ENCODE assay signal across 1 cellular context in the genomic region with DNA sequence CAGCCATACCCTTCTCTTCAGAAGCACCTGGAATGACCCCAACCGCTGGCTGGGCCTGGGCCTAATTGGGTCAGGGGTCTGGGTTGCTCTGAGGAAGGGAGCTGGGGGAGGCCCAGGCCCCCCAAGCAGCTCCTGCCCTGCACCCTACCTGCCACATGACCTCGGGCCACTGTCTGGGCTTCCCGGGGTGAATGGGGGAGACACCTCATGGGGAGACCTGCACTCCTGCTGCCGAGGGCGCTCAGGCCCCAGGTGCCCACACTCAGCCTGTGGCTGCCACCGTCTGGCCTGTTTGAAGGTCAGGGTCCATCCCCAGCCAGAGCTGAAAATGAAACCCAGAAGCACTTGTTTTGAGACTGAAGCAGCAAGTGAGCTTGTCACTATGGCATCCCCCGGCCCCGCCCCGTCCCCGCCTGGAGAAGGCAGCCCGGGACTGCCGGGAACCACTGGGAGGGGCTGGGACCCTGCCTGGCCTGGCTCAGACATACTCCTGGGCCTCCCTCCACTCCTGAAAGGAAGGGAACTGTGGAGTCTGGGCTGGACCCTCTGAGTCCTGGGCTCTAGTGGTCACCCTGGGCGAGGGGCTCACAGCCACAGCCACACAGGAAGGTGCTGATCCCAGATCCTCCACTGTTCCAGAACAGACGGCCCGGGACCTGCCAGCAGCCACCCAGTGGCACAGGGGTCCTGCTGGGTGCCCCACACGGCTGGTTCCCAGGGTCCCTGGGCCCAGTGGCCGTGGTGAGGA.
TF ChIP-seq lines count a peak whose summit lies in the region.

No MANE protein-coding gene starts in this region.

TF ChIP-seq in HepG2, 621 proteins besides CTCF, POLR2A, EP300 and RAD21 (continued from another document and continues in another):
- TF ChIP-seq NFAT5 (CRISPR knock-in tag; IDR thresholded peaks at IDR 0.05) (0 out of 2 replicates have a peak, but pooled peaks have one; percentile 31), ZKSCAN5 (CRISPR knock-in tag; IDR thresholded peaks at IDR 0.05) (no peak), RAD51 (IDR thresholded peaks at IDR 0.05; ENCODE audit: borderline replicate concordance) (no peak), NONO (IDR thresholded peaks at IDR 0.05) (no peak), NONO (CRISPR knock-in tag; conservative IDR thresholded peaks at IDR 0.05) (peak; percentile 48; the same call in 1 of the 2 replicates), YY1 (IDR thresholded peaks at IDR 0.05; ENCODE audit: insufficient read depth, insufficient replicate concordance, low read depth, low read length) (peak; percentile 67), CC2D1A (CRISPR knock-in tag; IDR thresholded peaks at IDR 0.05) (0 out of 2 replicates have a peak, but pooled peaks have one; percentile 18), ARNTL (CRISPR knock-in tag; IDR thresholded peaks at IDR 0.05) (no peak), ERF (CRISPR knock-in tag; IDR thresholded peaks at IDR 0.05) (peak; percentile 34; the same call in 1 of the 2 replicates), ARNT2 (CRISPR knock-in tag; IDR thresholded peaks at IDR 0.05; ENCODE audit: low read depth) (0 out of 2 replicates have a peak, but pooled peaks have one; percentile 80), GLMP (CRISPR knock-in tag; IDR thresholded peaks at IDR 0.05; ENCODE audit: borderline replicate concordance) (no peak), ETV6 (CRISPR knock-in tag; conservative IDR thresholded peaks at IDR 0.05) (no peak; the same call in 1 of the 2 replicates), POLR2AphosphoS2 (IDR thresholded peaks at IDR 0.05; ENCODE audit: low read depth, low read length) (no peak), HNF4G (IDR thresholded peaks at IDR 0.05; ENCODE audit: borderline replicate concordance, low read depth, low read length) (peak; percentile 46; the same call in 1 of the 2 replicates), HNF4G (CRISPR knock-in tag; IDR thresholded peaks at IDR 0.05; ENCODE audit: borderline replicate concordance, low read depth) (peak; percentile 73; the same call in 1 of the 2 replicates), ZNF652 (CRISPR knock-in tag; IDR thresholded peaks at IDR 0.05; ENCODE audit: borderline replicate concordance, low read depth) (no peak), KMT2B (CRISPR knock-in tag; IDR thresholded peaks at IDR 0.05) (no peak), ZKSCAN1 (IDR thresholded peaks at IDR 0.05; ENCODE audit: low read length) (no peak), ZNF331 (CRISPR knock-in tag; IDR thresholded peaks at IDR 0.05) (peak; percentile 83), ETV5 (CRISPR knock-in tag; IDR thresholded peaks at IDR 0.05; ENCODE audit: borderline replicate concordance) (peak; percentile 22; the same call in 1 of the 2 replicates), ZMYM2 (CRISPR knock-in tag; IDR thresholded peaks at IDR 0.05) (no peak), ZNF34 (CRISPR knock-in tag; IDR thresholded peaks at IDR 0.05; ENCODE audit: borderline replicate concordance) (no peak), AGO2 (optimal IDR thresholded peaks at IDR 0.05; ENCODE audit: low read depth, low read length) (peak; percentile 76), XBP1 (CRISPR knock-in tag; IDR thresholded peaks at IDR 0.05) (no peak), MED13 (CRISPR knock-in tag; IDR thresholded peaks at IDR 0.05) (peak; percentile 35; the same call in 1 of the 2 replicates), STAG1 (CRISPR knock-in tag; IDR thresholded peaks at IDR 0.05) (peak; percentile 77), SIN3A (IDR thresholded peaks at IDR 0.05; ENCODE audit: borderline replicate concordance, low read depth, low read length) (0 out of 2 replicates have a peak, but pooled peaks have one; percentile 34), SMYD3 (CRISPR knock-in tag; IDR thresholded peaks at IDR 0.05) (no peak), ELF3 (CRISPR knock-in tag; IDR thresholded peaks at IDR 0.05) (peak; percentile 52; the same call in 1 of the 2 replicates), ZFX (CRISPR knock-in tag; IDR thresholded peaks at IDR 0.05; ENCODE audit: low read depth) (peak; percentile 91), NFKB2 (CRISPR knock-in tag; IDR thresholded peaks at IDR 0.05; ENCODE audit: borderline replicate concordance) (peak; percentile 55; the same call in 1 of the 2 replicates), ZNF562 (CRISPR knock-in tag; IDR thresholded peaks at IDR 0.05; ENCODE audit: borderline replicate concordance) (no peak), ZNF143 (CRISPR knock-in tag; IDR thresholded peaks at IDR 0.05) (peak; percentile 55; the same call in 1 of the 2 replicates), MEIS1 (CRISPR knock-in tag; IDR thresholded peaks at IDR 0.05; ENCODE audit: borderline replicate concordance) (peak; percentile 45; the same call in 1 of the 2 replicates), ZNF782 (CRISPR knock-in tag; IDR thresholded peaks at IDR 0.05; ENCODE audit: borderline replicate concordance) (no peak; the same call in 1 of the 2 replicates), CEBPZ (IDR thresholded peaks at IDR 0.05; ENCODE audit: low read length) (no peak), ZBTB7B (CRISPR knock-in tag; IDR thresholded peaks at IDR 0.05) (no peak), RORA (CRISPR knock-in tag; IDR thresholded peaks at IDR 0.05) (no peak)
- TF ChIP-seq, protein P1, sequence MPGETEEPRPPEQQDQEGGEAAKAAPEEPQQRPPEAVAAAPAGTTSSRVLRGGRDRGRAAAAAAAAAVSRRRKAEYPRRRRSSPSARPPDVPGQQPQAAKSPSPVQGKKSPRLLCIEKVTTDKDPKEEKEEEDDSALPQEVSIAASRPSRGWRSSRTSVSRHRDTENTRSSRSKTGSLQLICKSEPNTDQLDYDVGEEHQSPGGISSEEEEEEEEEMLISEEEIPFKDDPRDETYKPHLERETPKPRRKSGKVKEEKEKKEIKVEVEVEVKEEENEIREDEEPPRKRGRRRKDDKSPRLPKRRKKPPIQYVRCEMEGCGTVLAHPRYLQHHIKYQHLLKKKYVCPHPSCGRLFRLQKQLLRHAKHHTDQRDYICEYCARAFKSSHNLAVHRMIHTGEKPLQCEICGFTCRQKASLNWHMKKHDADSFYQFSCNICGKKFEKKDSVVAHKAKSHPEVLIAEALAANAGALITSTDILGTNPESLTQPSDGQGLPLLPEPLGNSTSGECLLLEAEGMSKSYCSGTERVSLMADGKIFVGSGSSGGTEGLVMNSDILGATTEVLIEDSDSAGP (CRISPR knock-in tag; IDR thresholded peaks at IDR 0.05; ENCODE audit: borderline replicate concordance): peak; percentile 76
- TF ChIP-seq, protein P2, sequence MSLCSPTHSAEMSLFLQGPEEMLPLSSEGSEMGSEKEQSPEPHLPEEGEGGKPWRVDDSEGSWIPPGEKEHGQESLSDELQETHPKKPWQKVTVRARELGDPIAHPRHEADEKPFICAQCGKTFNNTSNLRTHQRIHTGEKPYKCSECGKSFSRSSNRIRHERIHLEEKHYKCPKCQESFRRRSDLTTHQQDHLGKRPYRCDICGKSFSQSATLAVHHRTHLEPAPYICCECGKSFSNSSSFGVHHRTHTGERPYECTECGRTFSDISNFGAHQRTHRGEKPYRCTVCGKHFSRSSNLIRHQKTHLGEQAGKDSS (CRISPR knock-in tag; IDR thresholded peaks at IDR 0.05; ENCODE audit: borderline replicate concordance, low read depth): peak; percentile 43; the same call in 1 of the 2 replicates
- TF ChIP-seq, protein P3, sequence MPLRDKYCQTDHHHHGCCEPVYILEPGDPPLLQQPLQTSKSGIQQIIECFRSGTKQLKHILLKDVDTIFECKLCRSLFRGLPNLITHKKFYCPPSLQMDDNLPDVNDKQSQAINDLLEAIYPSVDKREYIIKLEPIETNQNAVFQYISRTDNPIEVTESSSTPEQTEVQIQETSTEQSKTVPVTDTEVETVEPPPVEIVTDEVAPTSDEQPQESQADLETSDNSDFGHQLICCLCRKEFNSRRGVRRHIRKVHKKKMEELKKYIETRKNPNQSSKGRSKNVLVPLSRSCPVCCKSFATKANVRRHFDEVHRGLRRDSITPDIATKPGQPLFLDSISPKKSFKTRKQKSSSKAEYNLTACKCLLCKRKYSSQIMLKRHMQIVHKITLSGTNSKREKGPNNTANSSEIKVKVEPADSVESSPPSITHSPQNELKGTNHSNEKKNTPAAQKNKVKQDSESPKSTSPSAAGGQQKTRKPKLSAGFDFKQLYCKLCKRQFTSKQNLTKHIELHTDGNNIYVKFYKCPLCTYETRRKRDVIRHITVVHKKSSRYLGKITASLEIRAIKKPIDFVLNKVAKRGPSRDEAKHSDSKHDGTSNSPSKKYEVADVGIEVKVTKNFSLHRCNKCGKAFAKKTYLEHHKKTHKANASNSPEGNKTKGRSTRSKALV (CRISPR knock-in tag; IDR thresholded peaks at IDR 0.05): peak; percentile 63
- TF ChIP-seq, protein P4, sequence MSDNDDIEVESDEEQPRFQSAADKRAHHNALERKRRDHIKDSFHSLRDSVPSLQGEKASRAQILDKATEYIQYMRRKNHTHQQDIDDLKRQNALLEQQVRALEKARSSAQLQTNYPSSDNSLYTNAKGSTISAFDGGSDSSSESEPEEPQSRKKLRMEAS (IDR thresholded peaks at IDR 0.05): no peak
